Comparison of ENCODE assay signal across 1 cellular context in genomic region chr2:162072181-162072702, GRCh38.
TF ChIP-seq lines count a peak whose summit lies in the region.

No MANE protein-coding gene starts in this region.

TF ChIP-seq in GM23338, 12 proteins besides CTCF, POLR2A, EP300 and RAD21 (continued from another document):
- TF ChIP-seq ZNF462 (CRISPR knock-in tag; IDR thresholded peaks at IDR 0.05): no peak
- TF ChIP-seq POLR2AphosphoS5 (IDR thresholded peaks at IDR 0.05; ENCODE audit: low read depth): no peak
- no peak for TF ChIP-seq ZNF114 (CRISPR knock-in tag; IDR thresholded peaks at IDR 0.05)
- TF ChIP-seq ETS1 (IDR thresholded peaks at IDR 0.05): no peak
- TF ChIP-seq EZH2 (IDR thresholded peaks at IDR 0.05; ENCODE audit: low read depth, unreplicated experiment): no peak
- TF ChIP-seq EZH2phosphoT487 (IDR thresholded peaks at IDR 0.05; ENCODE audit: unreplicated experiment): no peak
